Comparison of ENCODE assay signal across 11 cellular contexts in the genomic region with DNA sequence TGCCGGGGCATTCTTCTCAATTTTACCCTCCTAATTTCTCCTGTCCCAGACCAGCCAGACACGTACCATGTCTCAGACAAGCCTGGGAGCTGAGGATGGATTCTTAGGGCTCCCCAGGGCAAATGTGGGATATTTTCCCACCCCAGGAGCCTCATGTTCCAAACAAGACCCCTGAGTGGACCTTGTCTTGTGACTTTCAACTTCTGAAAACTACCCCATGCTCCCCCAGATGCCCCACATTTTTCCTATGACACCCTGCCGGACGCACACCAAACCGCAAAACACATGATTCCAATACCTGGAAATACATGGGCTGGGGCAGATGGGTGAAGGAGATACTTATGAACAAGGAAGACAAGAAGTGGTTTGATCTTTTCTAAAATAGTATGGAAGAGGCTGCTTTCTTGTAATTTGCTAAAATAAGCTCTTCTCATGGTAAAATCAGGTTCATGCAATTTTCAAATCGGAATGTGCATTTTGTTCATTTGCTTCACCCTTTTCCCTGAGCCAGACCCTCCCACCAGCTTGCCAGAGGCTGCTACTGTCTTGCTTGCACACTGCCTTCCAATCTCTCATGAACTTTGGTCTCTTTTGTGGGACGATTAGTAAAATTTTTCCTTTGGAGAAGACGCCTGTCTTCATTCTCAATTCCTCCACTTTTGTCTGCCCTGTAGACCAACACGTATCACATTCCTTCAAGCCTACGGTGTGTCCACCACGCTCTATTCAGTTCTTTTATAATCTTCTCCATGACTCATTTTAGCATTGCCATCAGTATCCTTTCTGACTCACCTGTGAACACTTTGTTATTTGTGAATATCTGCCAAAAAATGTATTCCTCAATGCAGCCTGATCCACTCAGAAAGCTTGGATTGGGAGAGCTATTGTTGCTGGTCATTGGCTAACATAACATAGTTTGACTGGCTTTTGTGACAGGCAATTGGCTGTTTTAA. TPM values are rescaled to one million over a fixed set of nuclear protein-coding genes. Genes with fewer than 3 reads are reported as not detected.
DNase-seq lines count a peak whose midpoint lies in the region; ATAC-seq lines count a peak whose summit lies in the region.
"Had no signal": no experiment of that assay in that cellular context is flagged by ENCODE, and none has a peak within 500 bp of the region (broad histone marks: within the 10 kb centered on the region; RNA-seq: fewer than 3 reads in every experiment).

No MANE protein-coding gene starts in this region.

- H3K9me3 Mint-ChIP-seq in IgD-negative memory B cell, result no peaks in the 10 kb centered on the region
- peaks cover 12% of the 10 kb centered on the region for H3K9me3 Mint-ChIP-seq in activated T-helper 2 cell treated with anti-CD3 and anti-CD28 coated beads, Interferon-gamma antibody, Interleukin-2, Interleukin-4, amounts not matched to agents 10 μg/mL and 5 μg/mL and 100 μg/mL, durations not matched to agents 14 hours and 24 hours and 36 hours
- no peaks in the 10 kb centered on the region for H3K9me3 Mint-ChIP-seq in immature natural killer cell
- H3K9me3 Mint-ChIP-seq: activated B cell treated with CpG ODN at 0.5 μM for 24 hours had no signal

- H3K36me3 Mint-ChIP-seq in IgD-negative memory B cell, result peaks cover 4% of the 10 kb centered on the region
- peaks cover 62% of the 10 kb centered on the region for H3K36me3 Mint-ChIP-seq in activated T-helper 2 cell treated with anti-CD3 and anti-CD28 coated beads, Interferon-gamma antibody, Interleukin-2, Interleukin-4, amounts not matched to agents 10 μg/mL and 5 μg/mL and 100 μg/mL, durations not matched to agents 14 hours and 24 hours and 36 hours (ENCODE audit: low read depth)
- H3K36me3 Mint-ChIP-seq in immature natural killer cell, result peaks cover 42 to 52% (median 47%) of the 10 kb centered on the region in 3 donors

- H3K9me3 ChIP-seq in subcutaneous abdominal adipose tissue (ENCODE audit: control insufficient read depth in 5 of 5, low read length in 5 of 5), result peaks cover 0 to 2% (median 0%) of the 10 kb centered on the region in 5 donors

- H3K27me3 ChIP-seq in subcutaneous abdominal adipose tissue (ENCODE audit: control insufficient read depth in 5 of 5, insufficient read depth in 4 of 5, low read length in 5 of 5), result peaks cover 0 to 7% (median 0%) of the 10 kb centered on the region in 5 donors

- H3K4me1 ChIP-seq in subcutaneous abdominal adipose tissue (ENCODE audit: control insufficient read depth in 5 of 5, insufficient read depth in 5 of 5, low read length in 5 of 5), result peaks cover 0 to 44% (median 13%) of the 10 kb centered on the region in 5 donors

- peak overlapping the region; percentile 37 to 95 (median 72) for H3K9ac ChIP-seq in subcutaneous abdominal adipose tissue (ENCODE audit: low read length in 5 of 5)

- peaks cover 0 to 26% (median 22%) of the 10 kb centered on the region in 5 donors for H3K36me3 ChIP-seq in subcutaneous abdominal adipose tissue (ENCODE audit: control insufficient read depth in 5 of 5, insufficient read depth in 5 of 5, low read length in 5 of 5)

- ATAC-seq in GM21825 (IDR thresholded peaks at IDR 0.05; ENCODE audit: unreplicated experiment), result no peak

- H3K4me3 Mint-ChIP-seq in IgD-negative memory B cell, result peak overlapping the region; percentile 74 to 85 (median 75)
- peak overlapping the region; percentile 91 for H3K4me3 Mint-ChIP-seq in activated T-helper 2 cell treated with anti-CD3 and anti-CD28 coated beads, Interferon-gamma antibody, Interleukin-2, Interleukin-4, amounts not matched to agents 10 μg/mL and 5 μg/mL and 100 μg/mL, durations not matched to agents 14 hours and 24 hours and 36 hours (ENCODE audit: low read depth)
- H3K4me3 Mint-ChIP-seq in immature natural killer cell, result peak overlapping the region; percentile 93 to 99 (median 97)

- intact Hi-C loops in activated T-helper 2 cell treated with anti-CD3 and anti-CD28 coated beads, Interferon-gamma antibody, Interleukin-2, Interleukin-4, amounts not matched to agents 10 μg/mL and 5 μg/mL and 100 μg/mL, durations not matched to agents 14 hours and 24 hours and 36 hours (cut with micrococcal nuclease), result loop anchor here (1.0 to 10.0 kb wide), 2 partner anchors 17 to 864 kb away; a partner anchor contains a TSS

- H3K27ac Mint-ChIP-seq in IgD-negative memory B cell (peak overlapping the region in 2 of 3 donors; percentile 0 to 49), immature natural killer cell (peak overlapping the region; percentile 88 to 97 (median 95))
- H3K27ac Mint-ChIP-seq in activated T-helper 2 cell treated with anti-CD3 and anti-CD28 coated beads, Interferon-gamma antibody, Interleukin-2, Interleukin-4, amounts not matched to agents 10 μg/mL and 5 μg/mL and 100 μg/mL, durations not matched to agents 14 hours and 24 hours and 36 hours, result peak overlapping the region; percentile 91
- H3K27ac Mint-ChIP-seq: activated B cell treated with CpG ODN at 0.5 μM for 24 hours had no signal

- DNase-seq in activated T-helper 2 cell treated with anti-CD3 and anti-CD28 coated beads, Interferon-gamma antibody, Interleukin-2, Interleukin-4, amounts not matched to agents 10 μg/mL and 5 μg/mL and 100 μg/mL, durations not matched to agents 14 hours and 24 hours and 36 hours (ENCODE audit: low spot score), result no peak
- DNase-seq in immature natural killer cell (no peak), UCSD-AML1 (lab: John Stamatoyannopoulos, UW; ENCODE audit: unreplicated experiment) (no peak), NCI-H1092 (lab: John Stamatoyannopoulos, UW) (no peak)
- DNase-seq: activated B cell treated with CpG ODN at 0.5 μM for 24 hours, erythroblast, NCI-H2171 had no signal

- peaks cover 17% of the 10 kb centered on the region for H3K27me3 Mint-ChIP-seq in IgD-negative memory B cell
- H3K27me3 Mint-ChIP-seq in activated T-helper 2 cell treated with anti-CD3 and anti-CD28 coated beads, Interferon-gamma antibody, Interleukin-2, Interleukin-4, amounts not matched to agents 10 μg/mL and 5 μg/mL and 100 μg/mL, durations not matched to agents 14 hours and 24 hours and 36 hours (ENCODE audit: low read depth), result no peaks in the 10 kb centered on the region
- H3K27me3 Mint-ChIP-seq in immature natural killer cell (ENCODE audit: low read depth in 3 of 3), result peaks cover 0 to 3% (median 0%) of the 10 kb centered on the region in 3 donors

- H3K27ac ChIP-seq in subcutaneous abdominal adipose tissue (ENCODE audit: low read depth, low read length), result peak overlapping the region; percentile 92

- peak overlapping the region; percentile 62 to 91 (median 80) for H3K4me3 ChIP-seq in subcutaneous abdominal adipose tissue (ENCODE audit: low read depth in 1 of 5, low read length in 5 of 5)

- H3K4me1 Mint-ChIP-seq in IgD-negative memory B cell, result peaks cover 2 to 8% (median 5%) of the 10 kb centered on the region in 3 donors
- peaks cover 78% of the 10 kb centered on the region for H3K4me1 Mint-ChIP-seq in activated T-helper 2 cell treated with anti-CD3 and anti-CD28 coated beads, Interferon-gamma antibody, Interleukin-2, Interleukin-4, amounts not matched to agents 10 μg/mL and 5 μg/mL and 100 μg/mL, durations not matched to agents 14 hours and 24 hours and 36 hours (ENCODE audit: low read depth)
- H3K4me1 Mint-ChIP-seq in immature natural killer cell, result peaks cover 62 to 73% of the 10 kb centered on the region in 2 donors

RNA-seq across cellular contexts. Expression of a gene that starts 1.1 kb away (rescaled TPM):
- polyA plus RNA-seq in IgD-negative memory B cell (16.3 TPM), immature natural killer cell (100 to 1,000 TPM; 123 to 291 (median 123) TPM)
- 42.9 and 46.7 TPM in 2 replicates for total RNA-seq in activated T-helper 2 cell treated with anti-CD3 and anti-CD28 coated beads, Interferon-gamma antibody, Interleukin-2, Interleukin-4, amounts not matched to agents 10 μg/mL and 5 μg/mL and 100 μg/mL, durations not matched to agents 14 hours and 24 hours and 36 hours
- total RNA-seq: osteoblast had no signal

RNA-seq across cellular contexts. Expression of a gene that starts 22.0 kb away (rescaled TPM):
- 3.0 TPM for polyA plus RNA-seq in IgD-negative memory B cell
- total RNA-seq in activated T-helper 2 cell treated with anti-CD3 and anti-CD28 coated beads, Interferon-gamma antibody, Interleukin-2, Interleukin-4, amounts not matched to agents 10 μg/mL and 5 μg/mL and 100 μg/mL, durations not matched to agents 14 hours and 24 hours and 36 hours, result 3.9 and 4.5 TPM in 2 replicates
- polyA plus RNA-seq in immature natural killer cell, result 10 to 100 TPM; 19.1 to 71.4 (median 25.7) TPM
- total RNA-seq: osteoblast had no signal

RNA-seq across cellular contexts. Expression of a gene that starts 52.9 kb away (rescaled TPM):
- polyA plus RNA-seq in IgD-negative memory B cell (11.9 TPM), immature natural killer cell (10 to 100 TPM; 63.1 to 93.5 (median 79.4) TPM)
- total RNA-seq in activated T-helper 2 cell treated with anti-CD3 and anti-CD28 coated beads, Interferon-gamma antibody, Interleukin-2, Interleukin-4, amounts not matched to agents 10 μg/mL and 5 μg/mL and 100 μg/mL, durations not matched to agents 14 hours and 24 hours and 36 hours, result 29.3 and 30.5 TPM in 2 replicates

Comparison
In these comparisons a context has a peak if more than half of its experiments do, and no peak if none do; other contexts are left out.
1. H3K27ac Mint-ChIP-seq: peak in every context shown above with its lines; median percentile 95 in immature natural killer cell; 91 in activated T-helper 2 cell treated with anti-CD3 and anti-CD28 coated beads, Interferon-gamma antibody, Interleukin-2, Interleukin-4, amounts not matched to agents 10 μg/mL and 5 μg/mL and 100 μg/mL, durations not matched to agents 14 hours and 24 hours and 36 hours; 24 in IgD-negative memory B cell.